ENCODE assay signal across 17 cellular contexts in genomic region chr1:214516434-214517326, GRCh38. TPM values are rescaled to one million over a fixed set of nuclear protein-coding genes. Genes with fewer than 3 reads are reported as not detected.
A peak's percentile ranks its signal among the peaks of the same experiment; 100 is the strongest.
DNase-seq lines count a peak whose midpoint lies in the region; ATAC-seq, FAIRE-seq and TF ChIP-seq lines count a peak whose summit lies in the region.
"Had no signal": no experiment of that assay in that cellular context is flagged by ENCODE, and none has a peak within 500 bp of the region (broad histone marks: within the 10 kb centered on the region; RNA-seq: fewer than 3 reads in every experiment).

No MANE protein-coding gene starts in this region.

- no peaks in the 10 kb centered on the region for H3K36me3 Mint-ChIP-seq in CD4-positive, alpha-beta T cell (ENCODE audit: low read depth)

- peak overlapping the region; percentile 72 for H3K27ac Mint-ChIP-seq in CD4-positive, alpha-beta T cell

- H3K9me3 Mint-ChIP-seq in CD4-positive, alpha-beta T cell: no peaks in the 10 kb centered on the region

- H3K9me3 ChIP-seq in CD4-positive, alpha-beta T cell (ENCODE audit: control insufficient read depth, low read length): no peaks in the 10 kb centered on the region
- H3K9me3 ChIP-seq in pancreas: no peaks in the 10 kb centered on the region
- H3K9me3 ChIP-seq in adrenal gland (replicated peaks in 1 of 3): no peaks in the 10 kb centered on the region
- H3K9me3 ChIP-seq: vagina had no signal

- CTCF ChIA-PET in CD4-positive, alpha-beta T cell (lab: Charles Lee): no interaction called here

- H3K4me3 ChIP-seq in pancreas: no peak overlapping the region
- no peak overlapping the region for H3K4me3 ChIP-seq in adrenal gland
- H3K4me3 ChIP-seq: vagina had no signal

- H3K4me1 ChIP-seq in pancreas (peaks cover 17 to 20% (median 19%) of the 10 kb centered on the region in 3 donors), adrenal gland (replicated peaks in 1 of 2) (peaks cover 9 to 14% of the 10 kb centered on the region in 2 donors)

- POLR2A ChIA-PET in CD4-positive, alpha-beta T cell (lab: Charles Lee): no interaction called here

- H3K36me3 ChIP-seq in pancreas: no peaks in the 10 kb centered on the region
- no peaks in the 10 kb centered on the region for H3K36me3 ChIP-seq in adrenal gland (replicated peaks in 1 of 2)
- H3K36me3 ChIP-seq: vagina had no signal

- no peak for TF ChIP-seq CTCF in CD4-positive, alpha-beta T cell (IDR thresholded peaks at IDR 0.05)
- TF ChIP-seq CTCF in pancreas (IDR thresholded peaks at IDR 0.05): no peak
- TF ChIP-seq CTCF in adrenal gland (IDR thresholded peaks at IDR 0.05): no peak

- no peak overlapping the region for H3K27ac ChIP-seq in CD4-positive, alpha-beta T cell (ENCODE audit: low read depth, low read length)
- H3K27ac ChIP-seq in epithelial cell of prostate (peak overlapping the region; percentile 6), pancreas (peak overlapping the region in 2 of 4 donors; percentile 11 to 23), adrenal gland (no peak overlapping the region)
- H3K27ac ChIP-seq: vagina had no signal

- 28 to 30% methylated on average over 6 of the region's 6 CpGs for WGBS in pancreas, 2 donors
- 87 to 91% (median 89%) methylated on average over 6 of the region's 6 CpGs for WGBS in adrenal gland, 4 donors

- H3K27me3 ChIP-seq in CD4-positive, alpha-beta T cell (ENCODE audit: control insufficient read depth, insufficient read depth, low read length): no peaks in the 10 kb centered on the region
- H3K27me3 ChIP-seq in pancreas (no peaks in the 10 kb centered on the region), adrenal gland (no peaks in the 10 kb centered on the region)
- H3K27me3 ChIP-seq: vagina had no signal

- ATAC-seq in CD4-positive, alpha-beta T cell (ENCODE audit: poor library complexity): no peak
- ATAC-seq in pancreas: peak in 3 of 4 donors; percentile 55 to 75 (median 59)
- ATAC-seq: left lobe of liver had no signal

- TF ChIP-seq POLR2A in adrenal gland (IDR thresholded peaks at IDR 0.05): no peak

- H3K4me1 Mint-ChIP-seq in CD4-positive, alpha-beta T cell (ENCODE audit: low read depth): peaks cover 29% of the 10 kb centered on the region

- intact Hi-C loops in CD4-positive, alpha-beta T cell (cut with DNase I, micrococcal nuclease): no loop called here
- intact Hi-C loops in pancreas (cut with DNase I) (no loop called here), adrenal gland (cut with DNase I) (no loop called here)

- DNase-seq in CD4-positive, alpha-beta T cell: no peak
- DNase-seq in LoVo (ENCODE audit: low spot score) (peak; percentile 24), epithelial cell of prostate (ENCODE audit: low read depth, low spot score) (no peak), pancreas (no peak), germinal center (ENCODE audit: low spot score) (no peak), adrenal gland (no peak), HuH-7 (ENCODE audit: low spot score) (no peak)
- no peak for DNase-seq in stimulated activated CD4-positive, alpha-beta T cell treated with anti-CD3 and anti-CD28 coated beads, Interleukin-4, amount 100 ng/mL, for 4 hours
- DNase-seq: activated CD4-positive, alpha-beta T cell treated with anti-CD3 and anti-CD28 coated beads, Interleukin-2, amount 50 U/mL, for 1 hour; activated naive CD4-positive, alpha-beta T cell treated with anti-CD3 and anti-CD28 coated beads, Interleukin-2, amount 50 U/mL, for 16 hours; activated T-cell treated with anti-CD3 and anti-CD28 coated beads for 4 hours; MM.1S; NCI-H1930; NCI-H446 treated with DMSO at 0.1 percent for 48 hours had no signal

- no peak overlapping the region for H3K4me3 Mint-ChIP-seq in CD4-positive, alpha-beta T cell

- FAIRE-seq in pancreas (lab: Jason Lieb, UNC): no peak
- FAIRE-seq: HTR-8/SVneo had no signal

- H3K27me3 Mint-ChIP-seq in CD4-positive, alpha-beta T cell: no peaks in the 10 kb centered on the region

RNA-seq across cellular contexts. Expression of gene PTPN14, which starts 34.7 kb away (rescaled TPM):
- total RNA-seq in CD4-positive, alpha-beta T cell: under 1 TPM; 0.03 TPM
- total RNA-seq in pancreas (10 to 100 TPM in 4 of 6 donors, 1 to 10 TPM in 2; 7.1 to 17.5 (median 14.9) TPM), adrenal gland (10 to 100 TPM; 30.0 to 96.2 (median 57.5) TPM)
- polyA plus RNA-seq in pancreas (1 to 10 TPM; 1.9 to 3.7 TPM), adrenal gland (10 to 100 TPM in 2 of 3 donors, 1 to 10 TPM in 1; 7.9 to 20.6 (median 10.1) TPM)

Comparison
In these comparisons a context has a peak if more than half of its experiments do, and no peak if none do; other contexts are left out.
1. RNA of gene PTPN14, which starts 34.7 kb away (total RNA-seq): 30.0 to 96.2 TPM in adrenal gland and 7.1 to 17.5 TPM in pancreas; 0.03 TPM in CD4-positive, alpha-beta T cell; every median in the first group is over 4 times any median in the second.